Comparison of ENCODE assay signal across 9 cellular contexts in the genomic region with DNA sequence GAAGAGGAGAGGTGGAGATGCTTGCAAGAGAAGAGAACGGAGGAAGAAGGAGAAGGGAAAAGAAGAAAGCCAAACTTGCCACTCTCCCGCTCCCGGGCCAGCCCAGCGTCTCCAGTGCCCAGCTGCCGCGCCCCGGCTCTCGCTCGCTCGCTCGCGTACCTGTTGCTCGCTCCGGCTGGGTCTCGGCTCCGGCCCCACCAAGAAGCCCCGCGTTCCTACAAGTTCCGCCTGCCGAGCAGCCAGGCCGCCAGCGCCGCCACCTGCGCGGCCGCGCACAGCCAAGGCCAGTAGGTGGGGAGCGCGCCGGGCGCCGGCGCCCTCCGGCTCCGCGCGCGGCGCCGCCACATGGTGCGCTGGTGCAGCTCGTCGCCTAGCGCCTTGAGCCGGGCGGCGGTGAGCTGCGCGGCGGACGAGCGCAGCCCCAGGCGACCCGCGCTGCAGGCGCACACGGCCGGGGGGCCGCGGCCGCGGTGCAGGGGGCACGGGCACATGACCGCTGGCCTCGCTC. TPM values are rescaled to one million over a fixed set of nuclear protein-coding genes. Genes with fewer than 3 reads are reported as not detected.
DNase-seq lines count a peak whose midpoint lies in the region; ATAC-seq, FAIRE-seq and TF ChIP-seq lines count a peak whose summit lies in the region.
"Had no signal": no experiment of that assay in that cellular context is flagged by ENCODE, and none has a peak within 500 bp of the region (broad histone marks: within the 10 kb centered on the region; RNA-seq: fewer than 3 reads in every experiment).

No MANE protein-coding gene starts in this region.

- peaks cover 63% of the 10 kb centered on the region for H3K27me3 ChIP-seq in A673 (replicated peaks; ENCODE audit: insufficient read depth, low read depth, low read length, poor library complexity)
- peaks cover 33 to 89% (median 79%) of the 10 kb centered on the region in 3 donors for H3K27me3 ChIP-seq in stomach

- H3K9me3 ChIP-seq in A673 (ENCODE audit: low read depth, low read length, poor library complexity, severe bottlenecking) (no peaks in the 10 kb centered on the region), stomach (no peaks in the 10 kb centered on the region)

- H3K4me3 ChIP-seq in A673 (ENCODE audit: low read depth, low read length, poor library complexity, severe bottlenecking) (peak overlapping the region; percentile 40), stomach (peak overlapping the region; percentile 36 to 57 (median 44))

- BruUV-seq in A673 (replicated peaks; lab: Mats Ljungman, UMichigan): no TSS peak

- H3K27ac ChIP-seq in A673 (ENCODE audit: low read depth, low read length, poor library complexity, severe bottlenecking): no peak overlapping the region
- no peak overlapping the region for H3K27ac ChIP-seq in stomach

- peaks cover 0 to 3% (median 0%) of the 10 kb centered on the region in 5 experiments for H3K9me3 Mint-ChIP-seq in brain

- TF ChIP-seq CTCF in A673 (conservative IDR thresholded peaks at IDR 0.05; ENCODE audit: low read depth, low read length) (no peak), brain (conservative IDR thresholded peaks at IDR 0.05) (no peak), stomach (IDR thresholded peaks at IDR 0.05) (no peak)

- H3K4me1 Mint-ChIP-seq in brain: peaks cover 49% of the 10 kb centered on the region

- peak overlapping the region; percentile 92 to 96 (median 95) for H3K4me3 Mint-ChIP-seq in brain

- no peak for TF ChIP-seq EP300 in stomach (IDR thresholded peaks at IDR 0.05)

- H3K27ac Mint-ChIP-seq in brain: peak overlapping the region in 4 of 5 experiments; percentile 31 to 55 (median 43)

- ATAC-seq in HG03432 (IDR thresholded peaks at IDR 0.05; ENCODE audit: unreplicated experiment) (peak; percentile 72), left colon (peak; percentile 70)

- TF ChIP-seq POLR2A in GM12892 (IDR thresholded peaks at IDR 0.05; ENCODE audit: low read depth, low read length) (no peak), stomach (IDR thresholded peaks at IDR 0.05) (no peak)

- H3K27me3 Mint-ChIP-seq in brain: peaks cover 88% of the 10 kb centered on the region

- H3K36me3 ChIP-seq in A673 (ENCODE audit: insufficient read depth, low read length, poor library complexity, severe bottlenecking) (no peaks in the 10 kb centered on the region), stomach (no peaks in the 10 kb centered on the region)

- no peak for FAIRE-seq in GM12892 (lab: Jason Lieb, UNC)
- FAIRE-seq: islet of Langerhans had no signal

- peak; percentile 67 for DNase-seq in A673 (ENCODE audit: low spot score)
- peak; percentile 69 for DNase-seq in GM12892 (ENCODE audit: insufficient read length)
- DNase-seq in RKO (ENCODE audit: low spot score): peak; percentile 47
- DNase-seq in left colon: peak in 1 of 2 donors; percentile 62
- peak; percentile 49 for DNase-seq in stomach
- DNase-seq in AML-193 (lab: John Stamatoyannopoulos, UW): no peak

- H3K36me3 Mint-ChIP-seq in brain: no peaks in the 10 kb centered on the region

- H3K4me1 ChIP-seq in A673 (ENCODE audit: insufficient read depth, low read length, poor library complexity, severe bottlenecking) (peaks cover 27% of the 10 kb centered on the region), stomach (peaks cover 39 to 46% (median 43%) of the 10 kb centered on the region in 4 donors)

- POLR2A ChIA-PET in A673 (lab: Charles Lee; ENCODE audit: low non-redundant PET): no interaction called here

- WGBS in stomach, 5 donors: 0 to 3% (median 0%) methylated on average over 5 to 64 of the region's 65 CpGs

- CTCF ChIA-PET in A673 (lab: Charles Lee): interaction anchor here (0.6 to 0.7 kb wide), 3 partner anchors 18 to 710 kb away, joined by 3 to 10 read pairs (median 6); no protein-coding TSS in a partner anchor

- intact Hi-C loops in A673 (cut with micrococcal nuclease; ENCODE audit: unreplicated experiment): no loop called here
- intact Hi-C loops in left colon (cut with DNase I, micrococcal nuclease): no loop called here
- intact Hi-C loops in stomach (cut with DNase I; ENCODE audit: low total_unique reads): no loop called here

RNA-seq across cellular contexts. Expression of gene HRK, which starts 0.4 kb away (rescaled TPM):
- total RNA-seq in A673 (2021) (0.17 and 0.37 TPM in 2 replicates), left colon (1 to 10 TPM in 1 of 2 donors, under 1 TPM in 1; 0.73 to 1.1 TPM), stomach (under 1 TPM in 1 of 5 donors, not detected in 4; 0.18 TPM)
- not detected for polyA plus RNA-seq in GM12892 (2012; ENCODE audit: missing spikeins)
- polyA plus RNA-seq in brain (ENCODE audit: insufficient read depth, low read depth, low replicate concordance) (1.9 TPM), stomach (under 1 TPM in 2 of 3 donors, not detected in 1; 0.06 to 0.25 TPM)

RNA-seq across cellular contexts. Expression of gene FBXW8, which starts 29.9 kb away (rescaled TPM):
- total RNA-seq in A673 (2021) (14.8 and 17.0 TPM in 2 replicates), left colon (10 to 100 TPM in 1 of 2 donors, 1 to 10 TPM in 1; 9.0 to 14.4 TPM), stomach (10 to 100 TPM in 3 of 5 donors, 1 to 10 TPM in 2; 4.1 to 28.7 (median 19.6) TPM)
- polyA plus RNA-seq in GM12892 (2012; ENCODE audit: missing spikeins): 3.7 TPM
- polyA plus RNA-seq in brain (ENCODE audit: insufficient read depth, low read depth, low replicate concordance) (8.8 TPM), stomach (1 to 10 TPM; 3.2 to 4.1 (median 3.3) TPM)

Comparison
In these comparisons a context has a peak if more than half of its experiments do, and no peak if none do; other contexts are left out.
1. DNase-seq: peak in A673 (single experiment), GM12892 (single experiment), RKO (single experiment) and stomach (single experiment); none in AML-193 (0 of 2).